In genomic region chr3:97106652-97106989, GRCh38 we compare ENCODE assay signal across 7 cellular contexts.
"Had no signal": no experiment of that assay in that cellular context is flagged by ENCODE, and none has a peak within 500 bp of the region (broad histone marks: within the 10 kb centered on the region; RNA-seq: fewer than 3 reads in every experiment).

No MANE protein-coding gene starts in this region.

- H3K9ac ChIP-seq: KMS-11 had no signal

- H3K27ac Mint-ChIP-seq: IgD-negative memory B cell had no signal

- ATAC-seq: HepG2 had no signal

- H3K27me3 Mint-ChIP-seq: IgD-negative memory B cell had no signal

- H3K27ac ChIP-seq: HL-60, KMS-11 had no signal

- H3K4me1 Mint-ChIP-seq: IgD-negative memory B cell had no signal

- H3K4me3 Mint-ChIP-seq: IgD-negative memory B cell had no signal

- H3K4me2 ChIP-seq: KMS-11 had no signal

- DNase-seq: GOT3, HCEC 1CT, KBM-7 had no signal

- H3K36me3 Mint-ChIP-seq: IgD-negative memory B cell had no signal
